Comparison of ENCODE assay signal across 10 cellular contexts in genomic region chr2:28507806-28508764, GRCh38. TPM values are rescaled to one million over a fixed set of nuclear protein-coding genes. Genes with fewer than 3 reads are reported as not detected.
DNase-seq lines count a peak whose midpoint lies in the region; ATAC-seq and TF ChIP-seq lines count a peak whose summit lies in the region.
"Had no signal": no experiment of that assay in that cellular context is flagged by ENCODE, and none has a peak within 500 bp of the region (broad histone marks: within the 10 kb centered on the region; RNA-seq: fewer than 3 reads in every experiment).

No MANE protein-coding gene starts in this region.

- DNase-seq in Calu3 (peak; percentile 62), NCI-H146 treated with DMSO at 0.1 percent for 48 hours (lab: John Stamatoyannopoulos, UW; ENCODE audit: unreplicated experiment) (peak; percentile 81), Ammon's horn (ENCODE audit: low spot score) (no peak), NCI-H1105 treated with DMSO at 0.1 percent for 48 hours (lab: John Stamatoyannopoulos, UW) (no peak)
- no peak for DNase-seq in activated naive CD4-positive, alpha-beta T cell treated with anti-CD3 and anti-CD28 coated beads, Interleukin-2, amount 50 U/mL, for 72 hours (ENCODE audit: low spot score in 2 of 2)
- DNase-seq in naive thymus-derived CD4-positive, alpha-beta T cell, result peak in 1 of 9 donors; percentile 29
- DNase-seq: KG1 had no signal

- peaks cover 3% of the 10 kb centered on the region for H3K9me3 Mint-ChIP-seq in Calu3 (ENCODE audit: low read depth, unreplicated experiment)
- peaks cover 12% of the 10 kb centered on the region in 2 donors for H3K9me3 Mint-ChIP-seq in activated naive CD4-positive, alpha-beta T cell treated with anti-CD3 and anti-CD28 coated beads, Interleukin-2, amount 50 U/mL, for 72 hours
- peaks cover 8 to 20% (median 14%) of the 10 kb centered on the region in 11 donors for H3K9me3 Mint-ChIP-seq in naive thymus-derived CD4-positive, alpha-beta T cell

- peaks cover 15% of the 10 kb centered on the region for H3K4me1 Mint-ChIP-seq in Calu3 (ENCODE audit: low read depth, unreplicated experiment)
- H3K4me1 Mint-ChIP-seq in naive thymus-derived CD4-positive, alpha-beta T cell, result peaks cover 0 to 22% (median 0%) of the 10 kb centered on the region in 7 donors

- no peaks in the 10 kb centered on the region for H3K36me3 ChIP-seq in naive thymus-derived CD4-positive, alpha-beta T cell (ENCODE audit: control insufficient read depth in 2 of 3, insufficient read depth in 3 of 3, low read length in 3 of 3)
- H3K36me3 ChIP-seq: thoracic aorta had no signal

- peaks cover 0 to 7% (median 0%) of the 10 kb centered on the region in 3 experiments for H3K9me3 ChIP-seq in naive thymus-derived CD4-positive, alpha-beta T cell (ENCODE audit: control insufficient read depth in 2 of 3, low read length in 3 of 3)
- H3K9me3 ChIP-seq: thoracic aorta had no signal

- no TSS peak for BruUV-seq in Calu3 (replicated peaks; lab: Mats Ljungman, UMichigan)

- POLR2A ChIA-PET in naive thymus-derived CD4-positive, alpha-beta T cell (lab: Charles Lee), result no interaction called here

- TF ChIP-seq CTCF in Calu3 (IDR thresholded peaks at IDR 0.05; ENCODE audit: unreplicated experiment), result no peak

- no peak overlapping the region for H3K27ac Mint-ChIP-seq in Calu3 (ENCODE audit: unreplicated experiment)
- no peak overlapping the region for H3K27ac Mint-ChIP-seq in activated naive CD4-positive, alpha-beta T cell treated with anti-CD3 and anti-CD28 coated beads, Interleukin-2, amount 50 U/mL, for 72 hours
- no peak overlapping the region for H3K27ac Mint-ChIP-seq in naive thymus-derived CD4-positive, alpha-beta T cell

- no peak overlapping the region for H3K4me3 Mint-ChIP-seq in Calu3 (ENCODE audit: low read depth, unreplicated experiment)
- H3K4me3 Mint-ChIP-seq in naive thymus-derived CD4-positive, alpha-beta T cell, result no peak overlapping the region

- intact Hi-C loops in Calu3 (cut with micrococcal nuclease; ENCODE audit: unreplicated experiment), result no loop called here
- intact Hi-C loops in naive thymus-derived CD4-positive, alpha-beta T cell (cut with micrococcal nuclease), result no loop called here

- no peak overlapping the region for H3K27ac ChIP-seq in naive thymus-derived CD4-positive, alpha-beta T cell (ENCODE audit: low read depth, low read length)
- H3K27ac ChIP-seq: thoracic aorta had no signal

- H3K4me1 ChIP-seq in naive thymus-derived CD4-positive, alpha-beta T cell (ENCODE audit: control insufficient read depth in 2 of 2, insufficient read depth in 2 of 2, low read length in 2 of 2), result no peaks in the 10 kb centered on the region

- no peak overlapping the region for H3K4me3 ChIP-seq in naive thymus-derived CD4-positive, alpha-beta T cell (ENCODE audit: low read length)
- H3K4me3 ChIP-seq: thoracic aorta had no signal

- peak; percentile 93 to 98 for ATAC-seq in activated naive CD4-positive, alpha-beta T cell treated with anti-CD3 and anti-CD28 coated beads, Interleukin-2, amount 50 U/mL, for 72 hours
- ATAC-seq in naive thymus-derived CD4-positive, alpha-beta T cell, result peak; percentile 95
- ATAC-seq in GM21360 (IDR thresholded peaks at IDR 0.05; ENCODE audit: unreplicated experiment), result no peak
- ATAC-seq in HG03045 (IDR thresholded peaks at IDR 0.05; ENCODE audit: unreplicated experiment), result no peak

- H3K36me3 Mint-ChIP-seq in Calu3 (ENCODE audit: insufficient read depth, unreplicated experiment), result no peaks in the 10 kb centered on the region
- H3K36me3 Mint-ChIP-seq in activated naive CD4-positive, alpha-beta T cell treated with anti-CD3 and anti-CD28 coated beads, Interleukin-2, amount 50 U/mL, for 72 hours, result peaks cover 9% of the 10 kb centered on the region in 2 donors
- H3K36me3 Mint-ChIP-seq in naive thymus-derived CD4-positive, alpha-beta T cell, result peaks cover 2 to 12% (median 5%) of the 10 kb centered on the region in 5 donors

- peaks cover 7% of the 10 kb centered on the region for H3K27me3 Mint-ChIP-seq in Calu3 (ENCODE audit: unreplicated experiment)
- peaks cover 0 to 32% (median 0%) of the 10 kb centered on the region in 5 donors for H3K27me3 Mint-ChIP-seq in naive thymus-derived CD4-positive, alpha-beta T cell

- no peaks in the 10 kb centered on the region for H3K27me3 ChIP-seq in naive thymus-derived CD4-positive, alpha-beta T cell (ENCODE audit: control insufficient read depth in 2 of 2, insufficient read depth in 2 of 2, low read length in 2 of 2)

- CTCF ChIA-PET in Calu3 (lab: Charles Lee), result no interaction called here
- CTCF ChIA-PET in naive thymus-derived CD4-positive, alpha-beta T cell (lab: Charles Lee), result no interaction called here

RNA-seq across cellular contexts. Expression of gene PLB1, which starts 12.2 kb away (rescaled TPM):
- total RNA-seq in Calu3 (2022), result 0.83 and 1.6 TPM in 2 replicates
- total RNA-seq in activated naive CD4-positive, alpha-beta T cell treated with anti-CD3 and anti-CD28 coated beads, Interleukin-2, amount 50 U/mL, for 72 hours, result under 1 TPM; 0.39 to 0.89 TPM
- total RNA-seq in naive thymus-derived CD4-positive, alpha-beta T cell, result 1 to 10 TPM in 4 of 5 experiments, under 1 TPM in 1; 0.67 to 6.4 (median 1.2) TPM
- polyA plus RNA-seq in naive thymus-derived CD4-positive, alpha-beta T cell, result under 1 TPM; 0.47 to 0.79 TPM

Comparison
In these comparisons a context has a peak if more than half of its experiments do, and no peak if none do; other contexts are left out.
1. DNase-seq: peak in Calu3 (single experiment) and NCI-H146 treated with DMSO at 0.1 percent for 48 hours (single experiment); none in activated naive CD4-positive, alpha-beta T cell treated with anti-CD3 and anti-CD28 coated beads, Interleukin-2, amount 50 U/mL, for 72 hours (0 of 2), Ammon's horn (single experiment) and NCI-H1105 treated with DMSO at 0.1 percent for 48 hours (single experiment).
2. ATAC-seq: peak in activated naive CD4-positive, alpha-beta T cell treated with anti-CD3 and anti-CD28 coated beads, Interleukin-2, amount 50 U/mL, for 72 hours (2 of 2) and naive thymus-derived CD4-positive, alpha-beta T cell (single experiment); none in GM21360 (single experiment) and HG03045 (single experiment).